In genomic region chr15:37106490-37107001, GRCh38 we compare ENCODE assay signal across 9 cellular contexts. TPM values are rescaled to one million over a fixed set of nuclear protein-coding genes. Genes with fewer than 3 reads are reported as not detected.
DNase-seq lines count a peak whose midpoint lies in the region; ATAC-seq and TF ChIP-seq lines count a peak whose summit lies in the region.
"Had no signal": no experiment of that assay in that cellular context is flagged by ENCODE, and none has a peak within 500 bp of the region (broad histone marks: within the 10 kb centered on the region; RNA-seq: fewer than 3 reads in every experiment).

No MANE protein-coding gene starts in this region.

- H3K27ac ChIP-seq in foreskin keratinocyte = no peak overlapping the region

- TF ChIP-seq CTCF in GM13976 (IDR thresholded peaks at IDR 0.05; ENCODE audit: borderline replicate concordance, control extremely low read depth, extremely low read depth, insufficient read depth, missing control alignments) (peak; percentile 41), foreskin keratinocyte (conservative IDR thresholded peaks at IDR 0.05) (peak; percentile 70)

- DNase-seq in GM13976 (ENCODE audit: low spot score) (no peak), RPMI7951 (ENCODE audit: low read depth) (peak; percentile 20), foreskin keratinocyte (no peak), retina (peak; percentile 81), GF-D8 (lab: John Stamatoyannopoulos, UW) (no peak)
- no peak for DNase-seq in stimulated activated naive CD8-positive, alpha-beta T cell treated with anti-CD3 and anti-CD28 coated beads, Interleukin-15, Interleukin-2, amounts not matched to agents 100 U/mL and 50 U/mL, for 24 hours
- no peak for DNase-seq in activated CD4-positive, alpha-beta T cell treated with anti-CD3 and anti-CD28 coated beads for 4 hours
- DNase-seq: activated naive CD8-positive, alpha-beta T cell treated with anti-CD3 and anti-CD28 coated beads for 36 hours had no signal

- peaks cover 6% of the 10 kb centered on the region for H3K4me1 ChIP-seq in foreskin keratinocyte

- in situ Hi-C loops in GM13976 (cut with MboI; ENCODE audit: low sequenced_read_pairs, unreplicated experiment) = loop anchor here (10.0 to 25.0 kb wide), 2 partner anchors 222 to 1594 kb away; no protein-coding TSS in a partner anchor

- peaks cover 96% of the 10 kb centered on the region for H3K27me3 ChIP-seq in foreskin keratinocyte

- no peak for ATAC-seq in foreskin keratinocyte
- no peak for ATAC-seq in GM19455 (IDR thresholded peaks at IDR 0.05; ENCODE audit: unreplicated experiment)
- no peak for ATAC-seq in stimulated activated naive CD8-positive, alpha-beta T cell treated with anti-CD3 and anti-CD28 coated beads, Interleukin-15, Interleukin-2, amounts not matched to agents 100 U/mL and 50 U/mL, for 24 hours

RNA-seq across cellular contexts. Expression of gene MEIS2, which starts 6.2 kb away (rescaled TPM):
- total RNA-seq in RPMI7951 (2014; rRNA removed; shearing (Covaris generic)) = 21.5 and 28.6 TPM in 2 replicates
- total RNA-seq in foreskin keratinocyte = 12.6 and 14.9 TPM in 2 replicates
- 3.8 and 5.5 TPM in 2 replicates for polyA plus RNA-seq in foreskin keratinocyte
- total RNA-seq: activated naive CD8-positive, alpha-beta T cell treated with anti-CD3 and anti-CD28 coated beads for 36 hours had no signal

Comparison
In these comparisons a context has a peak if more than half of its experiments do, and no peak if none do; other contexts are left out.
1. DNase-seq: peak in RPMI7951 (single experiment) and retina (single experiment); none in GM13976 (single experiment), foreskin keratinocyte (0 of 2), stimulated activated naive CD8-positive, alpha-beta T cell treated with anti-CD3 and anti-CD28 coated beads, Interleukin-15, Interleukin-2, amounts not matched to agents 100 U/mL and 50 U/mL, for 24 hours (single experiment), activated CD4-positive, alpha-beta T cell treated with anti-CD3 and anti-CD28 coated beads for 4 hours (0 of 2) and GF-D8 (single experiment).